In the genomic region with DNA sequence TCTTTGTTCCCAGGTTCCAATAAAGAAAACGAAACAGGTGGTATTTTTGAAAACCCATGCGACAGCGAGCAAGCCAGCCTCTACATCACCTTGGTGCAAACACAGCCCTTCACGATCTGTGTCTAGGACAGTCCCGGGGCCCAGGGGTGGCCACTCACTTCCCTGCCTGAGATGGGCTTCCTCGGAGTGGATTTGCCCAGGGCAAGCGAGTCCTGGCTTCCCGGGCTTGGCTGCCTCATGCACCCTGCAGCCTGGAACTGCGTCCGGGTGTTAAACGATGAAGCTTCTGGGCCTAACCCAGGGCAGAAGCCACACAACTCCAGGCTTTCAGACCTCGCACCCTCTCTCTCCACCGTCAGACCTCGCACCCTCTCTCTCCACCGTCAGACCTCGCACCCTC, we compare ENCODE assay signal across 20 cellular contexts.
DNase-seq lines count a peak whose midpoint lies in the region; ATAC-seq and TF ChIP-seq lines count a peak whose summit lies in the region.
"Had no signal": no experiment of that assay in that cellular context is flagged by ENCODE, and none has a peak within 500 bp of the region (broad histone marks: within the 10 kb centered on the region; RNA-seq: fewer than 3 reads in every experiment).

No MANE protein-coding gene starts in this region.

- H3K9me3 Mint-ChIP-seq in activated CD4-positive, alpha-beta T cell treated with anti-CD3 and anti-CD28 coated beads, Interleukin-2, amount 10 ng/mL, durations not matched to agents 7 days and 5 days, result no peaks in the 10 kb centered on the region
- no peaks in the 10 kb centered on the region for H3K9me3 Mint-ChIP-seq in neural crest cell
- H3K9me3 Mint-ChIP-seq: CD4-positive, CD25-positive, alpha-beta regulatory T cell had no signal

- CTCF ChIA-PET in activated CD4-positive, alpha-beta T cell treated with anti-CD3 and anti-CD28 coated beads, Interleukin-2, amount 10 ng/mL, durations not matched to agents 7 days and 5 days (lab: Charles Lee), result no interaction called here

- H3K27me3 ChIP-seq in H7 (ENCODE audit: control insufficient read depth, insufficient read depth, low read length) (peaks cover 10% of the 10 kb centered on the region), transverse colon (no peaks in the 10 kb centered on the region)
- H3K27me3 ChIP-seq: MG63 had no signal

- no peaks in the 10 kb centered on the region for H3K27me3 Mint-ChIP-seq in activated CD4-positive, alpha-beta T cell treated with anti-CD3 and anti-CD28 coated beads, Interleukin-2, amount 10 ng/mL, durations not matched to agents 7 days and 5 days
- no peaks in the 10 kb centered on the region for H3K27me3 Mint-ChIP-seq in neural crest cell (ENCODE audit: low read depth)
- H3K27me3 Mint-ChIP-seq: CD4-positive, CD25-positive, alpha-beta regulatory T cell had no signal

- H3K27ac ChIP-seq in transverse colon, result no peak overlapping the region
- H3K27ac ChIP-seq: PC-9 had no signal

- no peaks in the 10 kb centered on the region for H3K36me3 Mint-ChIP-seq in activated CD4-positive, alpha-beta T cell treated with anti-CD3 and anti-CD28 coated beads, Interleukin-2, amount 10 ng/mL, durations not matched to agents 7 days and 5 days (ENCODE audit: low read depth)
- no peaks in the 10 kb centered on the region for H3K36me3 Mint-ChIP-seq in neural crest cell (ENCODE audit: low read depth)
- H3K36me3 Mint-ChIP-seq: CD4-positive, CD25-positive, alpha-beta regulatory T cell had no signal

- no peak for TF ChIP-seq EP300 in transverse colon (IDR thresholded peaks at IDR 0.05; ENCODE audit: low read depth)

- no peak overlapping the region for H3K27ac Mint-ChIP-seq in activated CD4-positive, alpha-beta T cell treated with anti-CD3 and anti-CD28 coated beads, Interleukin-2, amount 10 ng/mL, durations not matched to agents 7 days and 5 days
- peak overlapping the region; percentile 78 for H3K27ac Mint-ChIP-seq in neural crest cell (ENCODE audit: unreplicated experiment)
- H3K27ac Mint-ChIP-seq: CD4-positive, CD25-positive, alpha-beta regulatory T cell had no signal

- no peak for TF ChIP-seq POLR2A in transverse colon (IDR thresholded peaks at IDR 0.05)

- intact Hi-C loops in transverse colon (cut with DNase I; ENCODE audit: low total_unique reads), result no loop called here

- H3K4me3 ChIP-seq in H7 (ENCODE audit: insufficient read depth, low read depth, low read length) (no peak overlapping the region), transverse colon (no peak overlapping the region)
- H3K4me3 ChIP-seq: MG63, PC-9 had no signal

- TF ChIP-seq CTCF in neural crest cell (conservative IDR thresholded peaks at IDR 0.05) (no peak), transverse colon (IDR thresholded peaks at IDR 0.05) (no peak)

- ATAC-seq in GM21825 (IDR thresholded peaks at IDR 0.05; ENCODE audit: unreplicated experiment) (no peak), GM21447 (IDR thresholded peaks at IDR 0.05; ENCODE audit: unreplicated experiment) (no peak)

- in situ Hi-C loops in transverse colon (cut with MboI; ENCODE audit: low pct_ligation_motif_present in 1 of 4, low pct_unique_long_range_greater_than_20kb in 1 of 4, low sequenced_read_pairs in 3 of 4), result no loop called here

- no peaks in the 10 kb centered on the region for H3K4me1 ChIP-seq in transverse colon

- H3K4me3 Mint-ChIP-seq in activated CD4-positive, alpha-beta T cell treated with anti-CD3 and anti-CD28 coated beads, Interleukin-2, amount 10 ng/mL, durations not matched to agents 7 days and 5 days, result no peak overlapping the region
- no peak overlapping the region for H3K4me3 Mint-ChIP-seq in neural crest cell
- H3K4me3 Mint-ChIP-seq: CD4-positive, CD25-positive, alpha-beta regulatory T cell had no signal

- peak; percentile 4 for DNase-seq in activated CD4-positive, alpha-beta T cell treated with anti-CD3 and anti-CD28 coated beads, Interleukin-2, amount 10 ng/mL, durations not matched to agents 7 days and 5 days
- DNase-seq in activated CD4-positive, alpha-beta T cell treated with anti-CD3 and anti-CD28 coated beads, Interleukin-2, amount 50 U/mL, for 4 hours, result no peak
- DNase-seq in H7 (peak; percentile 63), neural crest cell (ENCODE audit: low read depth, low spot score) (no peak), transverse colon (peak; percentile 2), NCI-H446 treated with DMSO at 0.1 percent for 48 hours (lab: John Stamatoyannopoulos, UW) (no peak)
- DNase-seq: 8988T; CD4-positive, CD25-positive, alpha-beta regulatory T cell; COR-L47; HCEC 1CT; Kasumi-1; MG63; NCI-H1048; NCI-H1436; NCI-H1930; NCI-H345; NCI-H526 had no signal

- POLR2A ChIA-PET in activated CD4-positive, alpha-beta T cell treated with anti-CD3 and anti-CD28 coated beads, Interleukin-2, amount 10 ng/mL, durations not matched to agents 7 days and 5 days (lab: Charles Lee), result no interaction called here

- H3K36me3 ChIP-seq in H7 (replicated peaks; ENCODE audit: control insufficient read depth, insufficient read depth, low read length) (no peaks in the 10 kb centered on the region), transverse colon (no peaks in the 10 kb centered on the region)
- H3K36me3 ChIP-seq: MG63 had no signal

- no peaks in the 10 kb centered on the region for H3K4me1 Mint-ChIP-seq in activated CD4-positive, alpha-beta T cell treated with anti-CD3 and anti-CD28 coated beads, Interleukin-2, amount 10 ng/mL, durations not matched to agents 7 days and 5 days
- no peaks in the 10 kb centered on the region for H3K4me1 Mint-ChIP-seq in neural crest cell
- H3K4me1 Mint-ChIP-seq: CD4-positive, CD25-positive, alpha-beta regulatory T cell had no signal

- H3K9me3 ChIP-seq in transverse colon, result no peaks in the 10 kb centered on the region
- H3K9me3 ChIP-seq: MG63 had no signal

- whole genome bisulfite sequencing in transverse colon (ENCODE audit: low coverage in 1 of 2), 2 donors, result 83% methylated on average over 16 of the region's 16 CpGs; no CpG with 5 or more reads in 1 of the 2 donors

Comparison
In these comparisons a context has a peak if more than half of its experiments do, and no peak if none do; other contexts are left out.
1. DNase-seq: peak in activated CD4-positive, alpha-beta T cell treated with anti-CD3 and anti-CD28 coated beads, Interleukin-2, amount 10 ng/mL, durations not matched to agents 7 days and 5 days (single experiment), H7 (single experiment) and transverse colon (single experiment); none in activated CD4-positive, alpha-beta T cell treated with anti-CD3 and anti-CD28 coated beads, Interleukin-2, amount 50 U/mL, for 4 hours (0 of 2), neural crest cell (single experiment) and NCI-H446 treated with DMSO at 0.1 percent for 48 hours (single experiment).